1 cellular context compared by ENCODE assay signal in genomic region chr1:235128453-235129328, GRCh38.
A peak's percentile ranks its signal among the peaks of the same experiment; 100 is the strongest.
TF ChIP-seq lines count a peak whose summit lies in the region.

Gene TOMM20, minus strand, starts transcription at chr1:235128837. Its CDS starts 122 bp downstream, at chr1:235128715.

TF ChIP-seq in A549, 52 proteins besides CTCF, POLR2A, EP300 and RAD21 (continued from another document):
- TF ChIP-seq ELK1 (IDR thresholded peaks at IDR 0.05; ENCODE audit: low read depth, low read length) (peak; percentile 63; the same call in 1 of the 2 replicates), REST (IDR thresholded peaks at IDR 0.05) (no peak), RNF2 (IDR thresholded peaks at IDR 0.05; ENCODE audit: borderline replicate concordance, low read depth) (no peak), RFX5 (IDR thresholded peaks at IDR 0.05) (no peak), TFCP2L1 (CRISPR knock-in tag; IDR thresholded peaks at IDR 0.05) (0 out of 2 replicates have a peak, but pooled peaks have one; percentile 44), NFE2L2 (conservative IDR thresholded peaks at IDR 0.05; ENCODE audit: low read length) (0 out of 2 replicates have a peak, but pooled peaks have one; percentile 5), ATOH8 (CRISPR knock-in tag; IDR thresholded peaks at IDR 0.05; ENCODE audit: low read depth) (no peak), PBX3 (IDR thresholded peaks at IDR 0.05) (0 out of 2 replicates have a peak, but pooled peaks have one; percentile 39), CEBPB (IDR thresholded peaks at IDR 0.05) (no peak), KDM1A (IDR thresholded peaks at IDR 0.05; ENCODE audit: low read depth) (no peak), ZFP36 (IDR thresholded peaks at IDR 0.05; ENCODE audit: borderline replicate concordance, partially characterized antibody) (no peak), CHD2 (IDR thresholded peaks at IDR 0.05; ENCODE audit: low read length, partially characterized antibody) (no peak)
TF ChIP-seq in A549: peak in this region for 15.
